14 cellular contexts compared by ENCODE assay signal in genomic region chr9:14318934-14319513, GRCh38. TPM values are rescaled to one million over a fixed set of nuclear protein-coding genes. Genes with fewer than 3 reads are reported as not detected.
A peak's percentile ranks its signal among the peaks of the same experiment; 100 is the strongest.
DNase-seq lines count a peak whose midpoint lies in the region; ATAC-seq and TF ChIP-seq lines count a peak whose summit lies in the region.
"Had no signal": no experiment of that assay in that cellular context is flagged by ENCODE, and none has a peak within 500 bp of the region (broad histone marks: within the 10 kb centered on the region; RNA-seq: fewer than 3 reads in every experiment).

No MANE protein-coding gene starts in this region.

- POLR2A ChIA-PET in CD4-positive, alpha-beta T cell (lab: Charles Lee): no interaction called here
- POLR2A ChIA-PET in OCI-LY7 (lab: Charles Lee): interaction anchor here (0.6 to 1.6 kb wide), 6 partner anchors 52 to 261 kb away, joined by 3 to 7 read pairs (median 4); no protein-coding TSS in a partner anchor

- peaks cover 7% of the 10 kb centered on the region for H3K36me3 Mint-ChIP-seq in CD4-positive, alpha-beta T cell (ENCODE audit: low read depth)

- no peak for DNase-seq in CD4-positive, alpha-beta T cell
- DNase-seq in OCI-LY7 (ENCODE audit: low spot score) (no peak), fibroblast of lung (ENCODE audit: low read depth in 2 of 2) (no peak), islet precursor cell (no peak), ecto neural progenitor cell (ENCODE audit: low spot score) (no peak)
- DNase-seq: activated T-cell treated with anti-CD3 and anti-CD28 coated beads, Interleukin-2, amount 50 U/mL, for 4 hours; central memory CD4-positive, alpha-beta T cell; COR-L47; midbrain; NCI-H187 had no signal

- ATAC-seq in CD4-positive, alpha-beta T cell (ENCODE audit: poor library complexity): no peak
- ATAC-seq in GM21528 (IDR thresholded peaks at IDR 0.05; ENCODE audit: low FRiP score, unreplicated experiment) (no peak), GM21526 (IDR thresholded peaks at IDR 0.05; ENCODE audit: low FRiP score, unreplicated experiment) (no peak)
- ATAC-seq: activated T-cell treated with anti-CD3 and anti-CD28 coated beads, Interleukin-2, amount 50 U/mL, for 4 hours; GM12878 had no signal

- H3K36me3 ChIP-seq in OCI-LY7 (ENCODE audit: insufficient read depth, low read length) (no peaks in the 10 kb centered on the region), fibroblast of lung (ENCODE audit: control insufficient read depth, insufficient read depth, low read length) (no peaks in the 10 kb centered on the region), skeletal muscle tissue (ENCODE audit: control insufficient read depth in 3 of 3, insufficient read depth in 3 of 3, low read length in 3 of 3) (no peaks in the 10 kb centered on the region)

- H3K27me3 Mint-ChIP-seq in CD4-positive, alpha-beta T cell: peaks cover 78% of the 10 kb centered on the region

- CTCF ChIA-PET in CD4-positive, alpha-beta T cell (lab: Charles Lee): no interaction called here
- CTCF ChIA-PET in OCI-LY7 (lab: Charles Lee; ENCODE audit: unreplicated experiment): no interaction called here

- H3K9me3 Mint-ChIP-seq in CD4-positive, alpha-beta T cell: no peaks in the 10 kb centered on the region
- H3K9me3 Mint-ChIP-seq: activated T-cell treated with anti-CD3 and anti-CD28 coated beads, Interleukin-2, amount 50 U/mL, for 4 hours had no signal

- H2AFZ ChIP-seq in OCI-LY7 (ENCODE audit: low read length) (peak overlapping the region; percentile 56; the same call in 1 of the 2 replicates), fibroblast of lung (ENCODE audit: low read length) (no peak overlapping the region)

- peak overlapping the region; percentile 54 for H3K4me3 Mint-ChIP-seq in CD4-positive, alpha-beta T cell
- H3K4me3 Mint-ChIP-seq: activated T-cell treated with anti-CD3 and anti-CD28 coated beads, Interleukin-2, amount 50 U/mL, for 4 hours had no signal

- intact Hi-C loops in CD4-positive, alpha-beta T cell (cut with DNase I, micrococcal nuclease): no loop called here
- intact Hi-C loops in OCI-LY7 (cut with micrococcal nuclease; ENCODE audit: unreplicated experiment): no loop called here

- no TSS peak for BruUV-seq in OCI-LY7 (replicated peaks; lab: Mats Ljungman, UMichigan)

- peaks cover 37% of the 10 kb centered on the region for H3K27me3 ChIP-seq in CD4-positive, alpha-beta T cell (ENCODE audit: control insufficient read depth, insufficient read depth, low read length)
- H3K27me3 ChIP-seq in fibroblast of lung (ENCODE audit: control insufficient read depth, insufficient read depth, low read length): no peaks in the 10 kb centered on the region
- H3K27me3 ChIP-seq in skeletal muscle tissue (ENCODE audit: control insufficient read depth in 3 of 3, insufficient read depth in 3 of 3, low read length in 3 of 3): no peaks in the 10 kb centered on the region

- H3K4me1 ChIP-seq in OCI-LY7 (ENCODE audit: insufficient read depth, low read length, poor library complexity, severe bottlenecking) (peaks cover 59% of the 10 kb centered on the region), fibroblast of lung (ENCODE audit: control insufficient read depth, extremely low read depth, insufficient read depth, low read length) (peaks cover 5% of the 10 kb centered on the region), skeletal muscle tissue (ENCODE audit: control insufficient read depth in 3 of 3, insufficient read depth in 3 of 3, low read length in 3 of 3) (peaks cover 28 to 51% (median 29%) of the 10 kb centered on the region in 3 donors)

- H3K9me2 ChIP-seq in OCI-LY7 (ENCODE audit: insufficient read depth, low read length): no peaks in the 10 kb centered on the region

- H3K27ac ChIP-seq in CD4-positive, alpha-beta T cell (ENCODE audit: low read depth, low read length): no peak overlapping the region
- H3K27ac ChIP-seq in OCI-LY7 (ENCODE audit: low read depth, low read length, poor library complexity, severe bottlenecking) (peak overlapping the region; percentile 86), fibroblast of lung (ENCODE audit: insufficient read depth, low read length) (no peak overlapping the region), skeletal muscle tissue (ENCODE audit: low read depth, low read length) (peak overlapping the region; percentile 95)

- no peak overlapping the region for H3K9ac ChIP-seq in fibroblast of lung (ENCODE audit: insufficient read depth, low read length)
- peak overlapping the region; percentile 6 to 47 (median 35) for H3K9ac ChIP-seq in skeletal muscle tissue (ENCODE audit: low read depth in 1 of 3, low read length in 3 of 3)

- H3K4me2 ChIP-seq in OCI-LY7 (ENCODE audit: low read length) (peak overlapping the region; percentile 86), fibroblast of lung (ENCODE audit: extremely low read depth, insufficient read depth, low read length) (peak overlapping the region; percentile 40)

- H4K20me1 ChIP-seq in OCI-LY7 (ENCODE audit: insufficient read depth, low read length): no peaks in the 10 kb centered on the region
- no peaks in the 10 kb centered on the region for H4K20me1 ChIP-seq in fibroblast of lung (ENCODE audit: control insufficient read depth, extremely low read depth, insufficient read depth, low read length)

- H3K4me3 ChIP-seq in OCI-LY7 (ENCODE audit: low read depth, low read length, poor library complexity, severe bottlenecking) (peak overlapping the region; percentile 83), fibroblast of lung (replicated peaks in 1 of 4; ENCODE audit: control extremely low read depth in 1 of 4, insufficient read depth in 1 of 4, low read depth in 3 of 4, low read length in 4 of 4) (no peak overlapping the region), skeletal muscle tissue (ENCODE audit: low read length in 3 of 3) (peak overlapping the region; percentile 34 to 90 (median 46))
- H3K4me3 ChIP-seq: GM12878 had no signal

- TF ChIP-seq CTCF in CD4-positive, alpha-beta T cell (IDR thresholded peaks at IDR 0.05): no peak
- TF ChIP-seq CTCF in OCI-LY7 (conservative IDR thresholded peaks at IDR 0.05; ENCODE audit: low read length) (no peak), fibroblast of lung (conservative IDR thresholded peaks at IDR 0.05 in 1 of 2, IDR thresholded peaks at IDR 0.05 in 1 of 2; ENCODE audit: low read depth in 1 of 2, low read length in 2 of 2) (no peak)

- peaks cover 32% of the 10 kb centered on the region; the same call in 1 of the 2 replicates for H3K79me2 ChIP-seq in OCI-LY7 (ENCODE audit: insufficient read depth, low read depth, low read length)
- H3K79me2 ChIP-seq in fibroblast of lung (ENCODE audit: control insufficient read depth, insufficient read depth, low read length): no peaks in the 10 kb centered on the region

- peaks cover 42% of the 10 kb centered on the region for H3K4me1 Mint-ChIP-seq in CD4-positive, alpha-beta T cell (ENCODE audit: low read depth)

- no peak overlapping the region for H3K27ac Mint-ChIP-seq in CD4-positive, alpha-beta T cell

- H3K9me3 ChIP-seq in CD4-positive, alpha-beta T cell (ENCODE audit: control insufficient read depth, low read length): no peaks in the 10 kb centered on the region
- H3K9me3 ChIP-seq in OCI-LY7 (ENCODE audit: low read length) (no peaks in the 10 kb centered on the region), fibroblast of lung (ENCODE audit: control insufficient read depth, insufficient read depth, low read depth, low read length) (no peaks in the 10 kb centered on the region), skeletal muscle tissue (ENCODE audit: control insufficient read depth in 3 of 3, low read length in 3 of 3) (no peaks in the 10 kb centered on the region)

RNA-seq across cellular contexts. Expression of gene NFIB, which starts 5.1 kb away (rescaled TPM):
- total RNA-seq in CD4-positive, alpha-beta T cell: not detected
- total RNA-seq in OCI-LY7 (2014; rRNA removed; shearing (Covaris generic)): 10.7 and 13.7 TPM in 2 replicates
- total RNA-seq in OCI-LY7 (2022): 24.5 and 25.1 TPM in 2 replicates
- 36.3 and 56.0 TPM in 2 replicates for total RNA-seq in fibroblast of lung
- 29.3 and 46.5 TPM in 2 replicates for polyA plus RNA-seq in fibroblast of lung
- 17.0 and 20.4 TPM in 2 replicates for polyA plus RNA-seq in fibroblast of lung (2012)
- 69.4 and 157 TPM in 2 replicates for polyA minus RNA-seq in fibroblast of lung (ENCODE audit: low replicate concordance)
- total RNA-seq in skeletal muscle tissue: 95.0 TPM

Comparison
In these comparisons a context has a peak if more than half of its experiments do, and no peak if none do; other contexts are left out.
1. H3K27ac ChIP-seq: peak in OCI-LY7 (single experiment) and skeletal muscle tissue (single experiment); none in CD4-positive, alpha-beta T cell (single experiment) and fibroblast of lung (single experiment).
2. H3K4me3 ChIP-seq: peak in OCI-LY7 (single experiment) and skeletal muscle tissue (3 of 3); none in fibroblast of lung (0 of 4).
3. RNA of gene NFIB, which starts 5.1 kb away (total RNA-seq): 95.0 TPM in skeletal muscle tissue (single experiment), 36.3 to 56.0 TPM in fibroblast of lung and 10.7 to 25.1 TPM in OCI-LY7; not detected in CD4-positive, alpha-beta T cell; every median in the first group is over 10 times any median in the second.